Comparison of ENCODE assay signal across 2 cellular contexts in genomic region chr1:239803666-239804228, GRCh38.
TF ChIP-seq lines count a peak whose summit lies in the region.

No MANE protein-coding gene starts in this region.

TF ChIP-seq in WTC11, 78 proteins besides CTCF, POLR2A, EP300 and RAD21 (continued from another document):
- no peak for TF ChIP-seq ZNF396 (CRISPR knock-in tag; IDR thresholded peaks at IDR 0.05; ENCODE audit: borderline replicate concordance)
- TF ChIP-seq RELA (CRISPR knock-in tag; IDR thresholded peaks at IDR 0.05; ENCODE audit: borderline replicate concordance): no peak
TF ChIP-seq in WTC11: peak in this region for 0.

TF ChIP-seq in HepG2, 621 proteins besides CTCF, POLR2A, EP300 and RAD21 (continued from another document):
- TF ChIP-seq, protein P1, sequence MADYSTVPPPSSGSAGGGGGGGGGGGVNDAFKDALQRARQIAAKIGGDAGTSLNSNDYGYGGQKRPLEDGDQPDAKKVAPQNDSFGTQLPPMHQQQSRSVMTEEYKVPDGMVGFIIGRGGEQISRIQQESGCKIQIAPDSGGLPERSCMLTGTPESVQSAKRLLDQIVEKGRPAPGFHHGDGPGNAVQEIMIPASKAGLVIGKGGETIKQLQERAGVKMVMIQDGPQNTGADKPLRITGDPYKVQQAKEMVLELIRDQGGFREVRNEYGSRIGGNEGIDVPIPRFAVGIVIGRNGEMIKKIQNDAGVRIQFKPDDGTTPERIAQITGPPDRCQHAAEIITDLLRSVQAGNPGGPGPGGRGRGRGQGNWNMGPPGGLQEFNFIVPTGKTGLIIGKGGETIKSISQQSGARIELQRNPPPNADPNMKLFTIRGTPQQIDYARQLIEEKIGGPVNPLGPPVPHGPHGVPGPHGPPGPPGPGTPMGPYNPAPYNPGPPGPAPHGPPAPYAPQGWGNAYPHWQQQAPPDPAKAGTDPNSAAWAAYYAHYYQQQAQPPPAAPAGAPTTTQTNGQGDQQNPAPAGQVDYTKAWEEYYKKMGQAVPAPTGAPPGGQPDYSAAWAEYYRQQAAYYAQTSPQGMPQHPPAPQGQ (CRISPR knock-in tag; IDR thresholded peaks at IDR 0.05; ENCODE audit: borderline replicate concordance): no peak
- TF ChIP-seq ATF7 (IDR thresholded peaks at IDR 0.05) (no peak), ATF7 (CRISPR knock-in tag; IDR thresholded peaks at IDR 0.05) (no peak), MLX (CRISPR knock-in tag; IDR thresholded peaks at IDR 0.05) (no peak), TOPORS (CRISPR knock-in tag; IDR thresholded peaks at IDR 0.05) (no peak), CBX2 (IDR thresholded peaks at IDR 0.05; ENCODE audit: low read depth, low read length) (no peak), CBX2 (CRISPR knock-in tag; IDR thresholded peaks at IDR 0.05; ENCODE audit: low read depth) (no peak), MEIS1 (CRISPR knock-in tag; IDR thresholded peaks at IDR 0.05; ENCODE audit: borderline replicate concordance) (no peak), ATF2 (CRISPR knock-in tag; IDR thresholded peaks at IDR 0.05) (no peak), FOXK2 (IDR thresholded peaks at IDR 0.05) (no peak), REST (IDR thresholded peaks at IDR 0.05; ENCODE audit: borderline replicate concordance in 1 of 2, low read depth in 1 of 2, low read length in 2 of 2) (no peak), GLMP (CRISPR knock-in tag; IDR thresholded peaks at IDR 0.05; ENCODE audit: borderline replicate concordance) (no peak)
- TF ChIP-seq, protein P2, sequence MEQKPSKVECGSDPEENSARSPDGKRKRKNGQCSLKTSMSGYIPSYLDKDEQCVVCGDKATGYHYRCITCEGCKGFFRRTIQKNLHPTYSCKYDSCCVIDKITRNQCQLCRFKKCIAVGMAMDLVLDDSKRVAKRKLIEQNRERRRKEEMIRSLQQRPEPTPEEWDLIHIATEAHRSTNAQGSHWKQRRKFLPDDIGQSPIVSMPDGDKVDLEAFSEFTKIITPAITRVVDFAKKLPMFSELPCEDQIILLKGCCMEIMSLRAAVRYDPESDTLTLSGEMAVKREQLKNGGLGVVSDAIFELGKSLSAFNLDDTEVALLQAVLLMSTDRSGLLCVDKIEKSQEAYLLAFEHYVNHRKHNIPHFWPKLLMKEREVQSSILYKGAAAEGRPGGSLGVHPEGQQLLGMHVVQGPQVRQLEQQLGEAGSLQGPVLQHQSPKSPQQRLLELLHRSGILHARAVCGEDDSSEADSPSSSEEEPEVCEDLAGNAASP (CRISPR knock-in tag; IDR thresholded peaks at IDR 0.05; ENCODE audit: borderline replicate concordance): no peak
- TF ChIP-seq, protein P3, sequence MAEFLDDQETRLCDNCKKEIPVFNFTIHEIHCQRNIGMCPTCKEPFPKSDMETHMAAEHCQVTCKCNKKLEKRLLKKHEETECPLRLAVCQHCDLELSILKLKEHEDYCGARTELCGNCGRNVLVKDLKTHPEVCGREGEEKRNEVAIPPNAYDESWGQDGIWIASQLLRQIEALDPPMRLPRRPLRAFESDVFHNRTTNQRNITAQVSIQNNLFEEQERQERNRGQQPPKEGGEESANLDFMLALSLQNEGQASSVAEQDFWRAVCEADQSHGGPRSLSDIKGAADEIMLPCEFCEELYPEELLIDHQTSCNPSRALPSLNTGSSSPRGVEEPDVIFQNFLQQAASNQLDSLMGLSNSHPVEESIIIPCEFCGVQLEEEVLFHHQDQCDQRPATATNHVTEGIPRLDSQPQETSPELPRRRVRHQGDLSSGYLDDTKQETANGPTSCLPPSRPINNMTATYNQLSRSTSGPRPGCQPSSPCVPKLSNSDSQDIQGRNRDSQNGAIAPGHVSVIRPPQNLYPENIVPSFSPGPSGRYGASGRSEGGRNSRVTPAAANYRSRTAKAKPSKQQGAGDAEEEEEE (CRISPR knock-in tag; IDR thresholded peaks at IDR 0.05; ENCODE audit: borderline replicate concordance): no peak
- TF ChIP-seq, protein P4, sequence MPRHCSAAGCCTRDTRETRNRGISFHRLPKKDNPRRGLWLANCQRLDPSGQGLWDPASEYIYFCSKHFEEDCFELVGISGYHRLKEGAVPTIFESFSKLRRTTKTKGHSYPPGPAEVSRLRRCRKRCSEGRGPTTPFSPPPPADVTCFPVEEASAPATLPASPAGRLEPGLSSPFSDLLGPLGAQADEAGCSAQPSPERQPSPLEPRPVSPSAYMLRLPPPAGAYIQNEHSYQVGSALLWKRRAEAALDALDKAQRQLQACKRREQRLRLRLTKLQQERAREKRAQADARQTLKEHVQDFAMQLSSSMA (CRISPR knock-in tag; IDR thresholded peaks at IDR 0.05): no peak
